25 cellular contexts compared by ENCODE assay signal in genomic region chr3:21783834-21784233, GRCh38. TPM values are rescaled to one million over a fixed set of nuclear protein-coding genes. Genes with fewer than 3 reads are reported as not detected.
DNase-seq lines count a peak whose midpoint lies in the region; ATAC-seq, FAIRE-seq and TF ChIP-seq lines count a peak whose summit lies in the region.
"Had no signal": no experiment of that assay in that cellular context is flagged by ENCODE, and none has a peak within 500 bp of the region (broad histone marks: within the 10 kb centered on the region; RNA-seq: fewer than 3 reads in every experiment).

No MANE protein-coding gene starts in this region.

- no peaks in the 10 kb centered on the region for H3K9me1 ChIP-seq in K562 (ENCODE audit: control insufficient read depth, insufficient read depth, low read length)

- H3K4me3 ChIP-seq in K562 (no peak overlapping the region), smooth muscle cell (no peak overlapping the region)

- DNase-seq in Right ventricle myocardium superior: no peak
- no peak for DNase-seq in Right ventricle myocardium inferior (ENCODE audit: missing footprints)
- peak in 2 of 4 experiments; percentile 3 to 13 for DNase-seq in K562 (ENCODE audit: extremely low read depth in 1 of 4, low spot score in 3 of 4)
- no peak for DNase-seq in left ventricle myocardium superior
- no peak for DNase-seq in smooth muscle cell (lab: John Stamatoyannopoulos, UW; ENCODE audit: unreplicated experiment)
- DNase-seq in osteocyte (ENCODE audit: extremely low spot score, unreplicated experiment): no peak
- DNase-seq in AG20443 (ENCODE audit: low spot score): no peak
- DNase-seq: ACHN; CD8-positive, alpha-beta memory T cell; GOT3; HCEC 1CT; NCI-H1092 treated with DMSO at 0.1 percent for 48 hours; NCI-H1436 treated with DMSO at 0.1 percent for 48 hours; NCI-H1930; NCI-H2227 treated with DMSO at 0.1 percent for 48 hours; NCI-H510A had no signal

- no peaks in the 10 kb centered on the region for H3K79me2 ChIP-seq in K562 (ENCODE audit: control insufficient read depth, insufficient read depth, low read length)
- H3K79me2 ChIP-seq in smooth muscle cell (ENCODE audit: low read depth): no peaks in the 10 kb centered on the region

- H3K9me3 Mint-ChIP-seq in osteocyte (ENCODE audit: unreplicated experiment): peaks cover 3% of the 10 kb centered on the region

- POLR2A ChIA-PET in K562 (lab: Yijun Ruan, JAX): no interaction called here

- no peak overlapping the region for H3K4me2 ChIP-seq in K562 (ENCODE audit: insufficient read depth, low read length)
- H3K4me2 ChIP-seq in smooth muscle cell: no peak overlapping the region
- H3K4me2 ChIP-seq: KMS-11 had no signal

- CTCF ChIA-PET in K562 (lab: Yijun Ruan, JAX; ENCODE audit: low intra/inter-chr PET ratio): no interaction called here

- TF ChIP-seq RAD21 in K562 (CRISPR knock-in tag; conservative IDR thresholded peaks at IDR 0.05 in 1 of 2, IDR thresholded peaks at IDR 0.05 in 1 of 2): no peak

- H3K4me3 Mint-ChIP-seq in osteocyte (ENCODE audit: unreplicated experiment): no peak overlapping the region
- H3K4me3 Mint-ChIP-seq: CD8-positive, alpha-beta memory T cell had no signal

- H2AFZ ChIP-seq in K562 (ENCODE audit: low read depth, low read length): no peak overlapping the region
- H2AFZ ChIP-seq in smooth muscle cell (ENCODE audit: low read depth): no peak overlapping the region

- no TSS peak for BruUV-seq in K562 (replicated peaks; lab: Mats Ljungman, UMichigan)

- intact Hi-C loops in Right ventricle myocardium superior (cut with DNase I): no loop called here
- intact Hi-C loops in Right ventricle myocardium inferior (cut with DNase I): no loop called here
- intact Hi-C loops in K562 (cut with micrococcal nuclease): no loop called here
- intact Hi-C loops in left ventricle myocardium superior (cut with micrococcal nuclease): no loop called here

- FAIRE-seq in K562 (lab: Jason Lieb, UNC): no peak
- FAIRE-seq: G401.6, GM12892, HTR-8/SVneo had no signal

- no peaks in the 10 kb centered on the region for H3K9me3 ChIP-seq in K562 (replicated peaks; ENCODE audit: control insufficient read depth, insufficient read depth, low read depth, low read length)
- no peaks in the 10 kb centered on the region for H3K9me3 ChIP-seq in smooth muscle cell (replicated peaks; ENCODE audit: low read depth)

- ATAC-seq in Right ventricle myocardium superior (ENCODE audit: poor library complexity) (peak; percentile 45), Right ventricle myocardium inferior (no peak), K562 (0 out of 3 replicates have a peak, but pooled peaks have one; percentile 36), left ventricle myocardium superior (peak; percentile 53), GM21825 (IDR thresholded peaks at IDR 0.05; ENCODE audit: unreplicated experiment) (no peak)

- no peak overlapping the region for H3K27ac ChIP-seq in K562 (ENCODE audit: extremely low read depth, low read depth, low read length)
- H3K27ac ChIP-seq in smooth muscle cell (ENCODE audit: low read depth): no peak overlapping the region
- H3K27ac ChIP-seq: 22Rv1, C4-2B, KMS-11, RWPE1 had no signal

- H3K4me1 ChIP-seq in K562 (replicated peaks in 1 of 2; ENCODE audit: control insufficient read depth in 2 of 2, insufficient read depth in 2 of 2, low read length in 2 of 2) (no peaks in the 10 kb centered on the region), smooth muscle cell (ENCODE audit: low read depth) (no peaks in the 10 kb centered on the region)

- no peaks in the 10 kb centered on the region for H3K27me3 Mint-ChIP-seq in osteocyte (ENCODE audit: unreplicated experiment)
- H3K27me3 Mint-ChIP-seq: CD8-positive, alpha-beta memory T cell had no signal

- no peak overlapping the region for H3K27ac Mint-ChIP-seq in osteocyte (ENCODE audit: unreplicated experiment)
- H3K27ac Mint-ChIP-seq: CD8-positive, alpha-beta memory T cell had no signal

- WGBS in K562 (ENCODE audit: insufficient coverage, low coverage, missing lambda C conversion rate): 0% methylated on average over 4 of the region's 4 CpGs
- 62% methylated on average over 4 of the region's 4 CpGs for WGBS in smooth muscle cell (ENCODE audit: low lambda C conversion rate)

- peaks cover 12% of the 10 kb centered on the region for H3K4me1 Mint-ChIP-seq in osteocyte (ENCODE audit: unreplicated experiment)
- H3K4me1 Mint-ChIP-seq: CD8-positive, alpha-beta memory T cell had no signal

- H3K27me3 ChIP-seq in K562 (ENCODE audit: control insufficient read depth in 2 of 2, insufficient read depth in 2 of 2, low read length in 2 of 2) (no peaks in the 10 kb centered on the region), smooth muscle cell (ENCODE audit: low read depth) (no peaks in the 10 kb centered on the region)

- no peaks in the 10 kb centered on the region for H3F3A ChIP-seq in smooth muscle cell (ENCODE audit: low read depth)

- H3K9ac ChIP-seq in K562 (ENCODE audit: insufficient read depth in 1 of 2, low read depth in 2 of 2, low read length in 2 of 2) (no peak overlapping the region), smooth muscle cell (ENCODE audit: low read depth) (no peak overlapping the region)
- H3K9ac ChIP-seq: KMS-11 had no signal

- TF ChIP-seq CTCF in K562 (IDR thresholded peaks at IDR 0.05 in 2 of 3, conservative IDR thresholded peaks at IDR 0.05 in 1 of 3; ENCODE audit: insufficient read depth in 2 of 3, low read depth in 1 of 3, low read length in 3 of 3) (no peak), smooth muscle cell (IDR thresholded peaks at IDR 0.05; ENCODE audit: borderline replicate concordance, insufficient read depth, poor library complexity, severe bottlenecking) (no peak), osteocyte (IDR thresholded peaks at IDR 0.05) (no peak)

- no peak for TF ChIP-seq POLR2A in K562 (conservative IDR thresholded peaks at IDR 0.05)

- H3K36me3 ChIP-seq in K562 (ENCODE audit: control insufficient read depth, insufficient read depth, low read length): no peaks in the 10 kb centered on the region
- no peaks in the 10 kb centered on the region for H3K36me3 ChIP-seq in smooth muscle cell (ENCODE audit: low read depth)

- H3K36me3 Mint-ChIP-seq in osteocyte (ENCODE audit: unreplicated experiment): no peaks in the 10 kb centered on the region
- H3K36me3 Mint-ChIP-seq: CD8-positive, alpha-beta memory T cell had no signal

- in situ Hi-C loops in K562 (cut with MboI): no loop called here

- no peak for TF ChIP-seq EP300 in K562 (IDR thresholded peaks at IDR 0.05; ENCODE audit: low read length)

- H4K20me1 ChIP-seq in K562 (replicated peaks; ENCODE audit: control insufficient read depth, insufficient read depth, low read length): no peaks in the 10 kb centered on the region
- H4K20me1 ChIP-seq in smooth muscle cell (ENCODE audit: low read depth): no peaks in the 10 kb centered on the region

TF ChIP-seq in K562, 482 proteins besides CTCF, POLR2A, EP300 and RAD21 (continues in another document):
- no peak for TF ChIP-seq MCM3 (IDR thresholded peaks at IDR 0.05)
- no peak for TF ChIP-seq ARID2 (IDR thresholded peaks at IDR 0.05)
- TF ChIP-seq KDM1A (IDR thresholded peaks at IDR 0.05): peak; percentile 73 to 75
- no peak for TF ChIP-seq PTTG1 (tag; IDR thresholded peaks at IDR 0.05; ENCODE audit: low read depth)
- peak; percentile 72 for TF ChIP-seq TAL1 (IDR thresholded peaks at IDR 0.05)
- TF ChIP-seq RCOR1 (IDR thresholded peaks at IDR 0.05; ENCODE audit: borderline replicate concordance in 1 of 2, low read depth in 2 of 2, low read length in 2 of 2): peak in 1 of 2 experiments; percentile 56; a peak in 1 of 4 replicates
- no peak for TF ChIP-seq EGR1 (conservative IDR thresholded peaks at IDR 0.05)
- TF ChIP-seq CBX8 (IDR thresholded peaks at IDR 0.05; ENCODE audit: borderline replicate concordance, extremely low read depth, low read depth, low read length, poor library complexity, severe bottlenecking): no peak
- peak; percentile 76 for TF ChIP-seq TEAD4 (IDR thresholded peaks at IDR 0.05; ENCODE audit: low read length)
- no peak for TF ChIP-seq TEAD4 (CRISPR knock-in tag; IDR thresholded peaks at IDR 0.05; ENCODE audit: borderline replicate concordance)
- TF ChIP-seq TCF7L2 (IDR thresholded peaks at IDR 0.05; ENCODE audit: low read depth, low read length): no peak
- TF ChIP-seq ARID1B (IDR thresholded peaks at IDR 0.05): peak; percentile 41; the same call in 1 of the 2 replicates
- TF ChIP-seq ZNF354B (CRISPR knock-in tag; IDR thresholded peaks at IDR 0.05): no peak
- peak; percentile 27; the same call in 1 of the 2 replicates for TF ChIP-seq POLR2AphosphoS5 (IDR thresholded peaks at IDR 0.05; ENCODE audit: control insufficient read depth, insufficient read depth, low read depth, low read length)
- no peak for TF ChIP-seq E2F3 (CRISPR knock-in tag; IDR thresholded peaks at IDR 0.05)
- TF ChIP-seq CBFA2T3 (IDR thresholded peaks at IDR 0.05): peak; percentile 72
- peak; percentile 73 for TF ChIP-seq TCF3 (CRISPR knock-in tag; IDR thresholded peaks at IDR 0.05)
- TF ChIP-seq CBFA2T2 (conservative IDR thresholded peaks at IDR 0.05): peak; percentile 54
- no peak for TF ChIP-seq CEBPB (tag; IDR thresholded peaks at IDR 0.05)

RNA-seq across cellular contexts. Expression of gene ZNF385D, which starts 32.8 kb away (rescaled TPM):
- total RNA-seq in Right ventricle myocardium superior: 2.2 TPM
- 2.6 TPM for total RNA-seq in Right ventricle myocardium inferior
- total RNA-seq in K562 (2011; cell fraction: chromatin; rRNA removed; ENCODE audit: low replicate concordance): not detected in 2 replicates
- not detected in 2 replicates for total RNA-seq in K562 (2011; cell fraction: nucleolus; rRNA removed)
- total RNA-seq in K562 (2011; cell fraction: nucleoplasm; rRNA removed): not detected in 2 replicates
- 0.24 and 1.7 TPM in 2 replicates for total RNA-seq in K562 (2014; rRNA removed)
- 0.48 and 0.51 TPM in 2 replicates for total RNA-seq in K562 (2014; rRNA removed; fragmentation: Illumina TruSeq; extraction: Trizol)
- total RNA-seq in K562 (2015; rRNA removed; fragmentation: Illumina TruSeq; extraction: Trizol): 0.33 and 1.3 TPM in 2 replicates
- 0.66 and 0.74 TPM in 2 replicates for total RNA-seq in K562 (2021)
- polyA plus RNA-seq in K562 (2011; rRNA removed): 0.12 and 0.14 TPM in 2 replicates
- under 0.01 TPM in 1 of 2 replicates, not detected in the other for polyA plus RNA-seq in K562 (2011; cell fraction: cytosol; rRNA removed)
- 0.04 TPM in 1 of 2 replicates, not detected in the other for polyA plus RNA-seq in K562 (2011; cell fraction: nucleus; rRNA removed)
- 0.30 and 0.66 TPM in 2 replicates for polyA plus RNA-seq in K562 (2012)
- polyA plus RNA-seq in K562 (2014; fragmentation: Illumina TruSeq; extraction: Trizol): 0.27 and 0.64 TPM in 2 replicates
- polyA plus RNA-seq in K562 (2014; fragmentation: Nextera tagmentation; extraction: Ambion mirVana): under 1 TPM; 0.45 to 0.80 TPM
- 1.6 and 1.7 TPM in 2 replicates for polyA plus RNA-seq in K562 (2014; rRNA removed)
- polyA minus RNA-seq in K562 (2011; rRNA and poly(A)+ RNA removed): under 0.01 TPM in 1 of 2 replicates, not detected in the other
- polyA minus RNA-seq in K562 (2011; cell fraction: cytosol; rRNA and poly(A)+ RNA removed): not detected in 2 replicates
- polyA minus RNA-seq in K562 (2011; cell fraction: nucleus; rRNA and poly(A)+ RNA removed): not detected in 2 replicates
- total RNA-seq in left ventricle myocardium superior: 2.8 TPM
- 0.09 and 0.13 TPM in 2 replicates for total RNA-seq in smooth muscle cell
- polyA plus RNA-seq in smooth muscle cell: 1.2 and 2.4 TPM in 2 replicates
- 0.43 and 0.71 TPM in 2 replicates for total RNA-seq in osteocyte
- total RNA-seq: CD8-positive, alpha-beta memory T cell; Daoy had no signal
- polyA plus RNA-seq: CD8-positive, alpha-beta memory T cell had no signal

Comparison
In these comparisons a context has a peak if more than half of its experiments do, and no peak if none do; other contexts are left out.
1. ATAC-seq: peak in Right ventricle myocardium superior (single experiment), K562 (single experiment) and left ventricle myocardium superior (single experiment); none in Right ventricle myocardium inferior (single experiment) and GM21825 (single experiment).